In genomic region chr14:105300542-105301102, GRCh38 we compare ENCODE assay signal across 8 cellular contexts. TPM values are rescaled to one million over a fixed set of nuclear protein-coding genes. Genes with fewer than 3 reads are reported as not detected.
DNase-seq lines count a peak whose midpoint lies in the region; ATAC-seq and TF ChIP-seq lines count a peak whose summit lies in the region.

Gene BRF1 (minus strand): TSS chr14:105301001. CDS start chr14:105300629, 372 bp downstream.

- peak within 1 kb of the TSS in 1 of 2 donors; percentile 88 for H3K9ac ChIP-seq in liver (ENCODE audit: low read depth in 1 of 2, low read length in 2 of 2)

- peaks cover 5 to 16% (median 9%) of the 10 kb centered on the region in 4 donors for H3K4me1 ChIP-seq in liver (ENCODE audit: control insufficient read depth in 4 of 4, insufficient read depth in 4 of 4, low read length in 3 of 4)

- TF ChIP-seq CTCF in AG09319 (IDR thresholded peaks at IDR 0.05; ENCODE audit: low read depth, low read length) (no peak), liver (IDR thresholded peaks at IDR 0.05; ENCODE audit: low read depth, low read length, missing input control) (no peak)

- WGBS in liver, result under 1% methylated on average over 90 of the region's 90 CpGs

- no peaks in the 10 kb centered on the region for H3K36me3 ChIP-seq in liver (ENCODE audit: control insufficient read depth in 4 of 4, insufficient read depth in 3 of 4, low read depth in 1 of 4, low read length in 3 of 4)

- peak; percentile 67 for DNase-seq in AG09319 (ENCODE audit: extremely low read depth, low read depth)
- peak; percentile 91 for DNase-seq in NCI-H460 (ENCODE audit: extremely low read depth, low read depth)
- DNase-seq in activated CD4-positive, alpha-beta T cell treated with anti-CD3 and anti-CD28 coated beads, Interleukin-2, amount 50 U/mL, for 4 hours, result peak; percentile 95 to 97
- peak; percentile 95 for DNase-seq in dermis blood vessel endothelial cell
- DNase-seq in stimulated activated CD4-positive, alpha-beta T cell treated with anti-CD3 and anti-CD28 coated beads, Interleukin-4, amount 100 ng/mL, for 24 hours, result peak; percentile 97

- peak within 1 kb of the TSS; percentile 94 to 99 for H3K27ac ChIP-seq in liver (ENCODE audit: low read depth in 1 of 2, low read length in 2 of 2)

- peak; percentile 88 for ATAC-seq in GM19023 (IDR thresholded peaks at IDR 0.05; ENCODE audit: unreplicated experiment)
- peak; percentile 86 for ATAC-seq in HG03175 (IDR thresholded peaks at IDR 0.05; ENCODE audit: unreplicated experiment)

- peak within 1 kb of the TSS; percentile 70 to 97 (median 73) for H3K4me3 ChIP-seq in liver (ENCODE audit: low read depth in 1 of 3, low read length in 3 of 3)

- no peak for TF ChIP-seq RAD21 in liver (IDR thresholded peaks at IDR 0.05)

- no peaks in the 10 kb centered on the region for H3K9me3 ChIP-seq in liver (ENCODE audit: control insufficient read depth in 4 of 4, low read length in 3 of 4)

- H3K27me3 ChIP-seq in liver (ENCODE audit: control insufficient read depth in 4 of 4, insufficient read depth in 4 of 4, low read length in 3 of 4), result no peaks in the 10 kb centered on the region

TF ChIP-seq in liver, 16 proteins besides CTCF, POLR2A, EP300 and RAD21:
- no peak for TF ChIP-seq REST (IDR thresholded peaks at IDR 0.05)

RNA-seq across cellular contexts. Expression of gene BRF1, which starts in this region (rescaled TPM):
- 16.0 and 17.1 TPM in 2 replicates for total RNA-seq in NCI-H460 (2014; rRNA removed; shearing (Covaris generic))
- 76.5 and 86.4 TPM in 2 replicates for polyA plus RNA-seq in NCI-H460 (2014; cell fraction: nucleus; rRNA removed)
- total RNA-seq in dermis blood vessel endothelial cell (56.5 and 71.5 TPM in 2 replicates), liver (10 to 100 TPM; 13.0 to 24.1 TPM)
- 1 to 10 TPM; 4.6 to 8.3 TPM for polyA plus RNA-seq in liver

Comparison
In these comparisons a context has a peak if more than half of its experiments do, and no peak if none do; other contexts are left out.
1. Peak in every context shown above with its lines: DNase-seq, ATAC-seq, H3K4me3 ChIP-seq and H3K27ac ChIP-seq.